ENCODE assay signal across 1 cellular context in genomic region chr2:20430461-20431302, GRCh38.
TF ChIP-seq lines count a peak whose summit lies in the region.

No MANE protein-coding gene starts in this region.

TF ChIP-seq in HCT116, 20 proteins besides CTCF, POLR2A, EP300 and RAD21 (continued from another document):
- no peak for TF ChIP-seq REST (IDR thresholded peaks at IDR 0.05; ENCODE audit: low read depth)
- TF ChIP-seq TCF7L2 (IDR thresholded peaks at IDR 0.05; ENCODE audit: borderline replicate concordance, extremely low read depth, insufficient read depth, insufficient read length), result no peak
